29 cellular contexts compared by ENCODE assay signal in the genomic region with DNA sequence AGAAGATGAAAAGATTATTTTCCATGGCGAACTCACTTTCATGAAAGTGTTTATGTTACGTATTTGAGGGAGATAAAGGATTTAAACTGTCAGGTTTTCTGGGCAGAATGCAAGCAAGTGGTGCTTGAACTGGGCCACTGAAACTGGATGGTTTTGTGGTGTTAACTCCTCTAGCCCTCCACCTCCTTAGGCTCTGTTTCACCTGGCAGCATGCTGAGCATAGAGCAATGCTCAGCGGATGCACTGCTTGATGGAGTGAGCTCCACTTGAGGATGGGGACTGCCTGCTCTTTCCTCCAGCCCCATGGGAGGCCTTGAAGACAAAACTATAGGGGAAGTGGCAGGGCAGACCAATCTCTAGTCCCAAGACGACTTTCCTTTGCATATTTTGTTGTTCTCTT.
"Had no signal": no experiment of that assay in that cellular context is flagged by ENCODE, and none has a peak within 500 bp of the region (broad histone marks: within the 10 kb centered on the region; RNA-seq: fewer than 3 reads in every experiment).

No MANE protein-coding gene starts in this region.

- DNase-seq: activated CD4-positive, alpha-beta memory T cell treated with anti-CD3 and anti-CD28 coated beads for 36 hours; activated CD4-positive, alpha-beta T cell treated with anti-CD3 and anti-CD28 coated beads for 36 hours; activated CD4-positive, alpha-beta T cell treated with anti-CD3 and anti-CD28 coated beads, Interleukin-2, amount 10 ng/mL, durations not matched to agents 24 days and 14 days; activated CD4-positive, CD25-positive, alpha-beta regulatory T cell; activated CD4-positive, CD25-positive, alpha-beta regulatory T cell treated with anti-CD3 and anti-CD28 coated beads, Interleukin-2, amount 50 U/mL, for 72 hours; activated CD8-positive, alpha-beta memory T cell treated with anti-CD3 and anti-CD28 coated beads, Interleukin-2, amount 10 ng/mL, durations not matched to agents 7 days and 5 days; activated CD8-positive, alpha-beta memory T cell treated with anti-CD3 and anti-CD28 coated beads, Interleukin-2, amount 50 U/mL, for 4 hours; activated CD8-positive, alpha-beta T cell treated with anti-CD3 and anti-CD28 coated beads, Interleukin-2, amount 10 ng/mL, durations not matched to agents 7 days and 5 days; activated gamma-delta T cell; activated naive CD4-positive, alpha-beta T cell; activated naive CD4-positive, alpha-beta T cell treated with anti-CD3 and anti-CD28 coated beads, Interleukin-2, amount 10 ng/mL, durations not matched to agents 7 days and 5 days; activated naive CD8-positive, alpha-beta T cell treated with anti-CD3 and anti-CD28 coated beads, Interleukin-2, amount 10 ng/mL, durations not matched to agents 7 days and 5 days; activated T-cell treated with anti-CD3 and anti-CD28 coated beads, Interleukin-2, amount 50 U/mL, for 1 hour; activated T-cell treated with anti-CD3 and anti-CD28 coated beads, Interleukin-2, amount 50 U/mL, for 48 hours; central memory CD4-positive, alpha-beta T cell; cerebellar nuclear complex; colonic mucosa; effector CD8-positive, alpha-beta T cell; esophagus squamous epithelium; foreskin melanocyte; T-helper 2 cell had no signal

- H3K4me3 ChIP-seq: ascending aorta, breast epithelium, cardiac muscle cell, colonic mucosa, esophagus squamous epithelium, gastroesophageal sphincter had no signal

- H3K4me3 Mint-ChIP-seq: activated CD4-positive, alpha-beta memory T cell treated with anti-CD3 and anti-CD28 coated beads for 36 hours; activated CD4-positive, alpha-beta T cell treated with anti-CD3 and anti-CD28 coated beads for 36 hours; activated CD4-positive, alpha-beta T cell treated with anti-CD3 and anti-CD28 coated beads, Interleukin-2, amount 10 ng/mL, durations not matched to agents 24 days and 14 days; activated CD8-positive, alpha-beta memory T cell treated with anti-CD3 and anti-CD28 coated beads, Interleukin-2, amount 10 ng/mL, durations not matched to agents 7 days and 5 days; activated CD8-positive, alpha-beta T cell treated with anti-CD3 and anti-CD28 coated beads, Interleukin-2, amount 10 ng/mL, durations not matched to agents 7 days and 5 days; activated naive CD4-positive, alpha-beta T cell treated with anti-CD3 and anti-CD28 coated beads, Interleukin-2, amount 10 ng/mL, durations not matched to agents 7 days and 5 days; activated naive CD8-positive, alpha-beta T cell treated with anti-CD3 and anti-CD28 coated beads, Interleukin-2, amount 10 ng/mL, durations not matched to agents 7 days and 5 days; activated T-helper 1 cell treated with anti-CD3 and anti-CD28 coated beads, Interleukin-12 subunit alpha, Interleukin-12 subunit beta, Interleukin-2, Interleukin-4 antibody, amounts not matched to agents 30 ng/mL and 10 ng/mL and 1 ng/mL, durations not matched to agents 14 hours and 24 hours and 36 hours; brain had no signal

- H3K27me3 Mint-ChIP-seq: activated CD4-positive, alpha-beta memory T cell treated with anti-CD3 and anti-CD28 coated beads for 36 hours; activated CD4-positive, alpha-beta T cell treated with anti-CD3 and anti-CD28 coated beads for 36 hours; activated CD4-positive, alpha-beta T cell treated with anti-CD3 and anti-CD28 coated beads, Interleukin-2, amount 10 ng/mL, durations not matched to agents 24 days and 14 days; activated CD8-positive, alpha-beta memory T cell treated with anti-CD3 and anti-CD28 coated beads, Interleukin-2, amount 10 ng/mL, durations not matched to agents 7 days and 5 days; activated naive CD4-positive, alpha-beta T cell treated with anti-CD3 and anti-CD28 coated beads, Interleukin-2, amount 10 ng/mL, durations not matched to agents 7 days and 5 days; activated naive CD8-positive, alpha-beta T cell treated with anti-CD3 and anti-CD28 coated beads, Interleukin-2, amount 10 ng/mL, durations not matched to agents 7 days and 5 days; brain had no signal

- H3K27me3 ChIP-seq: ascending aorta, breast epithelium, cardiac muscle cell, colonic mucosa, esophagus squamous epithelium, gastroesophageal sphincter had no signal

- ATAC-seq: activated CD4-positive, alpha-beta T cell treated with anti-CD3 and anti-CD28 coated beads for 36 hours; activated CD8-positive, alpha-beta memory T cell treated with anti-CD3 and anti-CD28 coated beads, Interleukin-2, amount 10 ng/mL, durations not matched to agents 7 days and 5 days; activated CD8-positive, alpha-beta T cell treated with anti-CD3 and anti-CD28 coated beads, Interleukin-2, amount 10 ng/mL, durations not matched to agents 7 days and 5 days; activated naive CD4-positive, alpha-beta T cell treated with anti-CD3 and anti-CD28 coated beads, Interleukin-2, amount 50 U/mL, for 72 hours; gastroesophageal sphincter had no signal

- H3K36me3 Mint-ChIP-seq: activated CD4-positive, alpha-beta memory T cell treated with anti-CD3 and anti-CD28 coated beads for 36 hours; activated CD8-positive, alpha-beta memory T cell treated with anti-CD3 and anti-CD28 coated beads, Interleukin-2, amount 10 ng/mL, durations not matched to agents 7 days and 5 days; activated naive CD4-positive, alpha-beta T cell treated with anti-CD3 and anti-CD28 coated beads, Interleukin-2, amount 10 ng/mL, durations not matched to agents 7 days and 5 days; activated naive CD4-positive, alpha-beta T cell treated with anti-CD3 and anti-CD28 coated beads, Interleukin-2, amount 50 U/mL, for 72 hours; activated naive CD8-positive, alpha-beta T cell treated with anti-CD3 and anti-CD28 coated beads, Interleukin-2, amount 10 ng/mL, durations not matched to agents 7 days and 5 days; brain had no signal

- H3K4me1 Mint-ChIP-seq: activated CD4-positive, alpha-beta T cell treated with anti-CD3 and anti-CD28 coated beads for 36 hours; activated CD4-positive, alpha-beta T cell treated with anti-CD3 and anti-CD28 coated beads, Interleukin-2, amount 10 ng/mL, durations not matched to agents 24 days and 14 days; activated CD8-positive, alpha-beta memory T cell treated with anti-CD3 and anti-CD28 coated beads, Interleukin-2, amount 10 ng/mL, durations not matched to agents 7 days and 5 days; activated naive CD4-positive, alpha-beta T cell treated with anti-CD3 and anti-CD28 coated beads, Interleukin-2, amount 10 ng/mL, durations not matched to agents 7 days and 5 days; activated naive CD8-positive, alpha-beta T cell treated with anti-CD3 and anti-CD28 coated beads, Interleukin-2, amount 10 ng/mL, durations not matched to agents 7 days and 5 days had no signal

- H3K9me3 Mint-ChIP-seq: brain had no signal

- H3K27ac ChIP-seq: ascending aorta, breast epithelium, cardiac muscle cell, colonic mucosa, epithelial cell of prostate, esophagus squamous epithelium, gastroesophageal sphincter had no signal

- H3K27ac Mint-ChIP-seq: activated CD4-positive, alpha-beta memory T cell treated with anti-CD3 and anti-CD28 coated beads for 36 hours; activated CD4-positive, alpha-beta T cell treated with anti-CD3 and anti-CD28 coated beads for 36 hours; activated CD4-positive, alpha-beta T cell treated with anti-CD3 and anti-CD28 coated beads, Interleukin-2, amount 10 ng/mL, durations not matched to agents 24 days and 14 days; activated CD8-positive, alpha-beta memory T cell treated with anti-CD3 and anti-CD28 coated beads, Interleukin-2, amount 10 ng/mL, durations not matched to agents 7 days and 5 days; activated CD8-positive, alpha-beta T cell treated with anti-CD3 and anti-CD28 coated beads, Interleukin-2, amount 10 ng/mL, durations not matched to agents 7 days and 5 days; activated naive CD4-positive, alpha-beta T cell treated with anti-CD3 and anti-CD28 coated beads, Interleukin-2, amount 10 ng/mL, durations not matched to agents 7 days and 5 days; activated naive CD4-positive, alpha-beta T cell treated with anti-CD3 and anti-CD28 coated beads, Interleukin-2, amount 50 U/mL, for 72 hours; activated naive CD8-positive, alpha-beta T cell treated with anti-CD3 and anti-CD28 coated beads, Interleukin-2, amount 10 ng/mL, durations not matched to agents 7 days and 5 days; activated T-helper 1 cell treated with anti-CD3 and anti-CD28 coated beads, Interleukin-12 subunit alpha, Interleukin-12 subunit beta, Interleukin-2, Interleukin-4 antibody, amounts not matched to agents 30 ng/mL and 10 ng/mL and 1 ng/mL, durations not matched to agents 14 hours and 24 hours and 36 hours; brain had no signal

- H3K36me3 ChIP-seq: ascending aorta, cardiac muscle cell, colonic mucosa, esophagus squamous epithelium, gastroesophageal sphincter had no signal

- H3K9me3 ChIP-seq: ascending aorta, breast epithelium, colonic mucosa, esophagus squamous epithelium, gastroesophageal sphincter had no signal

- H3K4me1 ChIP-seq: ascending aorta, breast epithelium, colonic mucosa, esophagus squamous epithelium had no signal
